14 cellular contexts compared by ENCODE assay signal in the genomic region with DNA sequence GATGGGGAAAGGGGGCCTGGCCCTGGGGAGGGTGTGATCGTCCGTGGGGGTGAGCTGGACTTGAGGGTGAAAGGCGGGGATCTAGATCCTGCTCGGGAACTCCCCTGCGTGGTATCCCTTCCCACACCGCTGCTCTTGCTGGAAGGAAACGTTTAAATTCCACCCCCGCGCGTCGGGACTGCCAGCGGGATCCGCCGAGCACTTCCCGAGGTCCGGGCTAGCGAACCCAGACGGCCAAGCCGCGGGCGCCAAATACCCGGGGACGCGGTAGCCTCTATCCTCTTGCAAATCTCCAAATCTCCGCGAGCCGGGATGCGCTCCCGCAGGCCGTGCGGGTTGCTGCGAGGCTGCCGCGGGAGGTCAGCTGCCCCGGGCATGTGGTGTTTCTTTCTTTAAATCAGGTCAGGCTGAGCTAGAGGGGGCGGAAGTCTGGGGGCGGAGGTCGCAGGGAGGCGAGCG. TPM values are rescaled to one million over a fixed set of nuclear protein-coding genes. Genes with fewer than 3 reads are reported as not detected.
DNase-seq lines count a peak whose midpoint lies in the region; ATAC-seq, FAIRE-seq and TF ChIP-seq lines count a peak whose summit lies in the region.
"Had no signal": no experiment of that assay in that cellular context is flagged by ENCODE, and none has a peak within 500 bp of the region (broad histone marks: within the 10 kb centered on the region; RNA-seq: fewer than 3 reads in every experiment).

No MANE protein-coding gene starts in this region.

- H3K27ac Mint-ChIP-seq in astrocyte (ENCODE audit: unreplicated experiment): no peak overlapping the region

- no peaks in the 10 kb centered on the region for H3K79me2 ChIP-seq in astrocyte (ENCODE audit: insufficient read depth, low read length)

- WGBS in spleen, 5 donors: 3 to 11% (median 6%) methylated on average over 26 to 40 of the region's 40 CpGs

- H3K4me1 Mint-ChIP-seq in astrocyte (ENCODE audit: low read depth, unreplicated experiment): peaks cover 11% of the 10 kb centered on the region

- peak overlapping the region; percentile 60 for H3K4me2 ChIP-seq in astrocyte (ENCODE audit: low read length)

- intact Hi-C loops in lower lobe of right lung (cut with DNase I): no loop called here
- intact Hi-C loops in spleen (cut with DNase I; ENCODE audit: low total_unique reads): no loop called here

- H3K4me3 ChIP-seq in astrocyte (ENCODE audit: insufficient read depth, low read depth, low read length) (peak overlapping the region; percentile 10), lower lobe of right lung (peak overlapping the region; percentile 18), spleen (peak overlapping the region in 7 of 8 donors; percentile 19 to 64 (median 36))

- no peak for FAIRE-seq in astrocyte (lab: Jason Lieb, UNC)
- FAIRE-seq: A204.1, GM18507 had no signal

- no peak for ATAC-seq in lower lobe of right lung
- ATAC-seq in GM21737 (IDR thresholded peaks at IDR 0.05; ENCODE audit: unreplicated experiment): no peak

- TF ChIP-seq CTCF in astrocyte (IDR thresholded peaks at IDR 0.05; ENCODE audit: insufficient read depth, low read depth, low read length) (no peak), lower lobe of right lung (IDR thresholded peaks at IDR 0.05) (no peak), spleen (IDR thresholded peaks at IDR 0.05 in 8 of 11, conservative IDR thresholded peaks at IDR 0.05 in 3 of 11) (no peak)

- H3K27ac ChIP-seq in astrocyte (ENCODE audit: low read depth, low read length) (no peak overlapping the region), lower lobe of right lung (no peak overlapping the region), spleen (peak overlapping the region in 2 of 8 donors; percentile 40 to 59)

- H3K4me1 ChIP-seq in astrocyte (ENCODE audit: insufficient read depth, low read length) (peaks cover 7% of the 10 kb centered on the region), lower lobe of right lung (peaks cover 10% of the 10 kb centered on the region), spleen (peaks cover 4 to 39% (median 19%) of the 10 kb centered on the region in 6 donors)

- peak; percentile 16 for DNase-seq in NCI-H1092 treated with DMSO at 0.1 percent for 48 hours (lab: John Stamatoyannopoulos, UW)
- no peak for DNase-seq in NCI-H1092 (lab: John Stamatoyannopoulos, UW)
- DNase-seq in astrocyte (ENCODE audit: low read depth): no peak
- no peak for DNase-seq in lower lobe of right lung
- DNase-seq in spleen: no peak
- no peak for DNase-seq in glomerular visceral epithelial cell (ENCODE audit: extremely low spot score)
- no peak for DNase-seq in epidermal melanocyte (ENCODE audit: insufficient read length, low spot score)
- DNase-seq: kidney glomerular epithelial cell, NCI-H1694, PC-3 had no signal

- H3K36me3 ChIP-seq in astrocyte (ENCODE audit: insufficient read depth, low read length) (no peaks in the 10 kb centered on the region), lower lobe of right lung (no peaks in the 10 kb centered on the region), spleen (no peaks in the 10 kb centered on the region)

- no peaks in the 10 kb centered on the region for H3K9me3 ChIP-seq in astrocyte (ENCODE audit: insufficient read depth, low read depth, low read length)
- H3K9me3 ChIP-seq in lower lobe of right lung: no peaks in the 10 kb centered on the region
- peaks cover 0 to 6% (median 0%) of the 10 kb centered on the region in 8 donors for H3K9me3 ChIP-seq in spleen

- H3K9me3 Mint-ChIP-seq in astrocyte (ENCODE audit: unreplicated experiment): no peaks in the 10 kb centered on the region

- peaks cover 26% of the 10 kb centered on the region for H3K27me3 ChIP-seq in astrocyte (ENCODE audit: insufficient read depth, low read length)
- peaks cover 46% of the 10 kb centered on the region for H3K27me3 ChIP-seq in lower lobe of right lung (ENCODE audit: low read depth)
- H3K27me3 ChIP-seq in spleen (replicated peaks in 1 of 7): peaks cover 0 to 97% (median 27%) of the 10 kb centered on the region in 7 donors

- H3K4me3 Mint-ChIP-seq in astrocyte (ENCODE audit: unreplicated experiment): peak overlapping the region; percentile 72

- H3K9ac ChIP-seq in astrocyte (ENCODE audit: low read length): no peak overlapping the region

- no peak overlapping the region for H2AFZ ChIP-seq in astrocyte (ENCODE audit: low read depth, low read length)

- no peak for TF ChIP-seq POLR2A in spleen (IDR thresholded peaks at IDR 0.05)

- no peaks in the 10 kb centered on the region for H4K20me1 ChIP-seq in astrocyte (ENCODE audit: insufficient read depth, low read length)

- peaks cover 82% of the 10 kb centered on the region for H3K27me3 Mint-ChIP-seq in astrocyte (ENCODE audit: low read depth, unreplicated experiment)

- H3K36me3 Mint-ChIP-seq in astrocyte (ENCODE audit: low read depth, unreplicated experiment): no peaks in the 10 kb centered on the region

RNA-seq across cellular contexts. Expression of a gene that starts 0.9 kb away (rescaled TPM):
- 2.4 and 4.2 TPM in 2 replicates for total RNA-seq in astrocyte
- 0.62 TPM for total RNA-seq in lower lobe of right lung
- total RNA-seq in spleen: 10 to 100 TPM in 5 of 7 donors, 1 to 10 TPM in 2; 3.6 to 64.6 (median 25.6) TPM
- 1 to 10 TPM; 2.2 to 6.0 (median 2.9) TPM for polyA plus RNA-seq in spleen
- total RNA-seq: HT1080, PC-3 had no signal
